In genomic region chr19:15199219-15199651, GRCh38 we compare ENCODE assay signal across 9 cellular contexts. TPM values are rescaled to one million over a fixed set of nuclear protein-coding genes. Genes with fewer than 3 reads are reported as not detected.
DNase-seq lines count a peak whose midpoint lies in the region; ATAC-seq and TF ChIP-seq lines count a peak whose summit lies in the region.
"Had no signal": no experiment of that assay in that cellular context is flagged by ENCODE, and none has a peak within 500 bp of the region (broad histone marks: within the 10 kb centered on the region; RNA-seq: fewer than 3 reads in every experiment).

No MANE protein-coding gene starts in this region.

- intact Hi-C loops in heart right ventricle (cut with DNase I), result loop anchor here in 1 of 10 donors (5.0 kb wide), 1 partner anchor 53 kb away; no protein-coding TSS in a partner anchor
- intact Hi-C loops in left cardiac atrium (cut with DNase I), result no loop called here

- ATAC-seq in heart right ventricle (no peak), left cardiac atrium (no peak), naive B cell (ENCODE audit: low read depth in 2 of 2) (no peak), HG02798 (IDR thresholded peaks at IDR 0.05; ENCODE audit: poor library complexity, unreplicated experiment) (no peak)

- H3K27ac Mint-ChIP-seq in naive B cell, result no peak overlapping the region

- H3K9me3 ChIP-seq in heart right ventricle, result no peaks in the 10 kb centered on the region

- H3K4me3 ChIP-seq in heart right ventricle, result peak overlapping the region; percentile 28 to 66 (median 54)
- peak overlapping the region; percentile 65 for H3K4me3 ChIP-seq in urinary bladder (ENCODE audit: low read depth, low read length)

- peaks cover 5 to 83% (median 64%) of the 10 kb centered on the region in 7 donors for H3K27me3 ChIP-seq in heart right ventricle

- H3K4me3 Mint-ChIP-seq in naive B cell, result peak overlapping the region; percentile 1 to 88 (median 77)

- H3K4me1 ChIP-seq in heart right ventricle, result peaks cover 0 to 42% (median 12%) of the 10 kb centered on the region in 9 donors
- H3K4me1 ChIP-seq in urinary bladder (ENCODE audit: insufficient read depth), result no peaks in the 10 kb centered on the region

- peaks cover 41 to 70% (median 61%) of the 10 kb centered on the region in 3 donors for H3K27me3 Mint-ChIP-seq in naive B cell

- no peak for TF ChIP-seq CTCF in heart right ventricle (IDR thresholded peaks at IDR 0.05)

- peaks cover 0 to 19% of the 10 kb centered on the region in 2 donors for H3K36me3 Mint-ChIP-seq in naive B cell

- peaks cover 20 to 34% (median 22%) of the 10 kb centered on the region in 3 donors for H3K4me1 Mint-ChIP-seq in naive B cell

- DNase-seq in heart right ventricle (no peak), left cardiac atrium (no peak), naive B cell (no peak), anterior cingulate cortex (lab: John Stamatoyannopoulos, UW) (no peak)
- no peak for DNase-seq in stimulated activated CD8-positive, alpha-beta memory T cell treated with anti-CD3 and anti-CD28 coated beads, Interleukin-4, amount 100 ng/mL, for 48 hours
- DNase-seq: COR-L47 had no signal

- peaks cover 0 to 2% (median 0%) of the 10 kb centered on the region in 7 donors for H3K9me3 Mint-ChIP-seq in naive B cell

- WGBS in heart right ventricle, 2 donors, result 72 to 73% methylated on average over 9 of the region's 9 CpGs
- 81% methylated on average over 9 of the region's 9 CpGs for WGBS in urinary bladder

- peaks cover 0 to 7% (median 0%) of the 10 kb centered on the region in 9 donors for H3K36me3 ChIP-seq in heart right ventricle
- H3K36me3 ChIP-seq in urinary bladder (ENCODE audit: insufficient read depth), result no peaks in the 10 kb centered on the region

- H3K27ac ChIP-seq in heart right ventricle, result peak overlapping the region in 6 of 10 donors; percentile 80 to 88 (median 82)
- peak overlapping the region; percentile 13 for H3K27ac ChIP-seq in cingulate gyrus (ENCODE audit: low read depth, low read length)
- no peak overlapping the region for H3K27ac ChIP-seq in urinary bladder (ENCODE audit: low read depth)

RNA-seq across cellular contexts. Expression of gene NOTCH3, which starts 1.6 kb away (rescaled TPM):
- total RNA-seq in heart right ventricle (10 to 100 TPM; 21.4 to 45.5 (median 35.3) TPM), left cardiac atrium (10 to 100 TPM; 34.4 to 35.4 TPM), urinary bladder (53.6 TPM)
- polyA plus RNA-seq in heart right ventricle (10 to 100 TPM; 18.7 to 21.9 TPM), naive B cell (ENCODE audit: low read depth in 6 of 6) (not detected), urinary bladder (35.9 TPM)

RNA-seq across cellular contexts. Expression of gene EPHX3, which starts 33.0 kb away (rescaled TPM):
- total RNA-seq in heart right ventricle, result under 1 TPM in 5 of 10 donors, not detected in 5; 0.15 to 0.32 (median 0.17) TPM
- under 1 TPM in 1 of 2 donors, not detected in 1; 0.20 TPM for polyA plus RNA-seq in heart right ventricle
- total RNA-seq in left cardiac atrium, result under 1 TPM in 1 of 2 donors, not detected in 1; 0.21 TPM
- polyA plus RNA-seq in naive B cell (ENCODE audit: low read depth in 6 of 6), result not detected
- 0.74 TPM for total RNA-seq in urinary bladder
- polyA plus RNA-seq in urinary bladder, result 1.6 TPM
